8 cellular contexts compared by ENCODE assay signal in genomic region chr6:3850451-3851203, GRCh38.
A peak's percentile ranks its signal among the peaks of the same experiment; 100 is the strongest.
DNase-seq lines count a peak whose midpoint lies in the region; ATAC-seq and TF ChIP-seq lines count a peak whose summit lies in the region.

No MANE protein-coding gene starts in this region.

- H3K27me3 Mint-ChIP-seq in central memory CD8-positive, alpha-beta T cell = no peaks in the 10 kb centered on the region

- H3K36me3 Mint-ChIP-seq in central memory CD8-positive, alpha-beta T cell (ENCODE audit: insufficient read depth) = peaks cover 9% of the 10 kb centered on the region

- DNase-seq in GM10248 (ENCODE audit: extremely low spot score) (peak; percentile 39), ecto neural progenitor cell (ENCODE audit: low spot score) (no peak), NOMO-1 treated with dmso at 0.1 percent for 144 hours (lab: John Stamatoyannopoulos, UW; ENCODE audit: unreplicated experiment) (no peak), pons (ENCODE audit: low spot score) (no peak)
- DNase-seq in central memory CD8-positive, alpha-beta T cell (ENCODE audit: low spot score in 2 of 2) = no peak
- peak in 3 of 4 experiments; percentile 11 to 40 (median 26) for DNase-seq in stimulated activated CD4-positive, alpha-beta T cell treated with anti-CD3 and anti-CD28 coated beads, Interleukin-1b, Interleukin-23, amount 100 ng/mL, for 24 hours (ENCODE audit: low read depth in 4 of 4, low spot score in 1 of 4)

- POLR2A ChIA-PET in GM10248 (lab: Yijun Ruan, JAX) = no interaction called here

- H3K4me1 Mint-ChIP-seq in central memory CD8-positive, alpha-beta T cell = peaks cover 19% of the 10 kb centered on the region

- CTCF ChIA-PET in GM10248 (lab: Yijun Ruan, JAX) = interaction anchor here (0.9 to 3.4 kb wide), 11 partner anchors 8 to 171 kb away, joined by 3 to 32 read pairs (median 4); a partner anchor contains a TSS

- TF ChIP-seq CTCF in GM10248 (IDR thresholded peaks at IDR 0.05; ENCODE audit: control extremely low read depth, extremely low read depth, low read depth, missing control alignments) = no peak

- peak overlapping the region; percentile 46 for H3K27ac Mint-ChIP-seq in central memory CD8-positive, alpha-beta T cell (ENCODE audit: low read depth)

- ATAC-seq in activated CD4-positive, CD25-positive, alpha-beta regulatory T cell treated with anti-CD3 and anti-CD28 coated beads, Interleukin-2, amount 50 U/mL, for 24 hours = peak; percentile 64 to 66
- no peak for ATAC-seq in central memory CD8-positive, alpha-beta T cell (replicated peaks; ENCODE audit: extremely low read depth, poor library complexity, severe bottlenecking)
- no peak for ATAC-seq in HG02571 (IDR thresholded peaks at IDR 0.05; ENCODE audit: unreplicated experiment)

- peak overlapping the region; percentile 11 for H3K4me3 Mint-ChIP-seq in central memory CD8-positive, alpha-beta T cell

- H3K9me3 Mint-ChIP-seq in central memory CD8-positive, alpha-beta T cell = no peaks in the 10 kb centered on the region

Comparison
In these comparisons a context has a peak if more than half of its experiments do, and no peak if none do; other contexts are left out.
1. DNase-seq: peak in GM10248 (single experiment) and stimulated activated CD4-positive, alpha-beta T cell treated with anti-CD3 and anti-CD28 coated beads, Interleukin-1b, Interleukin-23, amount 100 ng/mL, for 24 hours (3 of 4); none in central memory CD8-positive, alpha-beta T cell (0 of 2), ecto neural progenitor cell (single experiment), NOMO-1 treated with dmso at 0.1 percent for 144 hours (single experiment) and pons (single experiment).
2. ATAC-seq: peak in activated CD4-positive, CD25-positive, alpha-beta regulatory T cell treated with anti-CD3 and anti-CD28 coated beads, Interleukin-2, amount 50 U/mL, for 24 hours (2 of 2); none in central memory CD8-positive, alpha-beta T cell (single experiment) and HG02571 (single experiment).